ENCODE assay signal across 1 cellular context in genomic region chr11:34331329-34331728, GRCh38.
TF ChIP-seq lines count a peak whose summit lies in the region.

No MANE protein-coding gene starts in this region.

TF ChIP-seq in HCT116, 20 proteins besides CTCF, POLR2A, EP300 and RAD21 (continued from another document):
- TF ChIP-seq REST (IDR thresholded peaks at IDR 0.05; ENCODE audit: low read depth), result no peak
- TF ChIP-seq EZH2phosphoT487 (IDR thresholded peaks at IDR 0.05; ENCODE audit: borderline replicate concordance), result no peak
- TF ChIP-seq YY1 (IDR thresholded peaks at IDR 0.05; ENCODE audit: extremely low read depth, insufficient replicate concordance, low read depth, low read length), result no peak
- no peak for TF ChIP-seq TCF7L2 (IDR thresholded peaks at IDR 0.05; ENCODE audit: borderline replicate concordance, extremely low read depth, insufficient read depth, insufficient read length)
- TF ChIP-seq SRF (IDR thresholded peaks at IDR 0.05; ENCODE audit: low read depth), result no peak
- TF ChIP-seq SIN3A (IDR thresholded peaks at IDR 0.05; ENCODE audit: low read depth), result no peak
- no peak for TF ChIP-seq ZBTB33 (IDR thresholded peaks at IDR 0.05; ENCODE audit: extremely low read depth, insufficient replicate concordance, low read length)
TF ChIP-seq in HCT116: peak in this region for 0.
